1 cellular context compared by ENCODE assay signal in the genomic region with DNA sequence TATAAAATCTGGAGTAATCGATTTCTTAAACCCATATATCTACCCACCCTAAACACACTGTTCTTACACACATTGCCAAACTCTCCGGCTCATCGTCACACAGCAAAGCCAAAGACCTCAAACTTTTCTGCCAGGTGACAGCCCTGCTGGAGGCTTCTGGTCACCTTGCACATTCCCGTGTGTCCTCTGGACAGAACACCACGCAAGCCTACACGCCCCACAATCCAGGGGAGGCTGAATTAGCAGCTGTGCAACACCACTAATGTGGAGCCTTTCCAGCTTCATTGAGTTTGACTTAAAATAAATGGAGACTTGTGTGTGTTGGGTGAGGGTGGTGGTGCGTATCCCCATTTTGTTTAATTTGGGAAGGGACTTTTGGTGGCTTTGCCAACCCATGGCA.
TF ChIP-seq lines count a peak whose summit lies in the region.

No MANE protein-coding gene starts in this region.

TF ChIP-seq in K562, 482 proteins besides CTCF, POLR2A, EP300 and RAD21:
- TF ChIP-seq CLOCK (CRISPR knock-in tag; IDR thresholded peaks at IDR 0.05; ENCODE audit: borderline replicate concordance) (no peak), ZNF239 (CRISPR knock-in tag; IDR thresholded peaks at IDR 0.05) (no peak), HDAC2 (IDR thresholded peaks at IDR 0.05) (no peak)
- TF ChIP-seq, protein P1, sequence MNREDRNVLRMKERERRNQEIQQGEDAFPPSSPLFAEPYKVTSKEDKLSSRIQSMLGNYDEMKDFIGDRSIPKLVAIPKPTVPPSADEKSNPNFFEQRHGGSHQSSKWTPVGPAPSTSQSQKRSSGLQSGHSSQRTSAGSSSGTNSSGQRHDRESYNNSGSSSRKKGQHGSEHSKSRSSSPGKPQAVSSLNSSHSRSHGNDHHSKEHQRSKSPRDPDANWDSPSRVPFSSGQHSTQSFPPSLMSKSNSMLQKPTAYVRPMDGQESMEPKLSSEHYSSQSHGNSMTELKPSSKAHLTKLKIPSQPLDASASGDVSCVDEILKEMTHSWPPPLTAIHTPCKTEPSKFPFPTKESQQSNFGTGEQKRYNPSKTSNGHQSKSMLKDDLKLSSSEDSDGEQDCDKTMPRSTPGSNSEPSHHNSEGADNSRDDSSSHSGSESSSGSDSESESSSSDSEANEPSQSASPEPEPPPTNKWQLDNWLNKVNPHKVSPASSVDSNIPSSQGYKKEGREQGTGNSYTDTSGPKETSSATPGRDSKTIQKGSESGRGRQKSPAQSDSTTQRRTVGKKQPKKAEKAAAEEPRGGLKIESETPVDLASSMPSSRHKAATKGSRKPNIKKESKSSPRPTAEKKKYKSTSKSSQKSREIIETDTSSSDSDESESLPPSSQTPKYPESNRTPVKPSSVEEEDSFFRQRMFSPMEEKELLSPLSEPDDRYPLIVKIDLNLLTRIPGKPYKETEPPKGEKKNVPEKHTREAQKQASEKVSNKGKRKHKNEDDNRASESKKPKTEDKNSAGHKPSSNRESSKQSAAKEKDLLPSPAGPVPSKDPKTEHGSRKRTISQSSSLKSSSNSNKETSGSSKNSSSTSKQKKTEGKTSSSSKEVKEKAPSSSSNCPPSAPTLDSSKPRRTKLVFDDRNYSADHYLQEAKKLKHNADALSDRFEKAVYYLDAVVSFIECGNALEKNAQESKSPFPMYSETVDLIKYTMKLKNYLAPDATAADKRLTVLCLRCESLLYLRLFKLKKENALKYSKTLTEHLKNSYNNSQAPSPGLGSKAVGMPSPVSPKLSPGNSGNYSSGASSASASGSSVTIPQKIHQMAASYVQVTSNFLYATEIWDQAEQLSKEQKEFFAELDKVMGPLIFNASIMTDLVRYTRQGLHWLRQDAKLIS (CRISPR knock-in tag; IDR thresholded peaks at IDR 0.05) = no peak
